In the genomic region with DNA sequence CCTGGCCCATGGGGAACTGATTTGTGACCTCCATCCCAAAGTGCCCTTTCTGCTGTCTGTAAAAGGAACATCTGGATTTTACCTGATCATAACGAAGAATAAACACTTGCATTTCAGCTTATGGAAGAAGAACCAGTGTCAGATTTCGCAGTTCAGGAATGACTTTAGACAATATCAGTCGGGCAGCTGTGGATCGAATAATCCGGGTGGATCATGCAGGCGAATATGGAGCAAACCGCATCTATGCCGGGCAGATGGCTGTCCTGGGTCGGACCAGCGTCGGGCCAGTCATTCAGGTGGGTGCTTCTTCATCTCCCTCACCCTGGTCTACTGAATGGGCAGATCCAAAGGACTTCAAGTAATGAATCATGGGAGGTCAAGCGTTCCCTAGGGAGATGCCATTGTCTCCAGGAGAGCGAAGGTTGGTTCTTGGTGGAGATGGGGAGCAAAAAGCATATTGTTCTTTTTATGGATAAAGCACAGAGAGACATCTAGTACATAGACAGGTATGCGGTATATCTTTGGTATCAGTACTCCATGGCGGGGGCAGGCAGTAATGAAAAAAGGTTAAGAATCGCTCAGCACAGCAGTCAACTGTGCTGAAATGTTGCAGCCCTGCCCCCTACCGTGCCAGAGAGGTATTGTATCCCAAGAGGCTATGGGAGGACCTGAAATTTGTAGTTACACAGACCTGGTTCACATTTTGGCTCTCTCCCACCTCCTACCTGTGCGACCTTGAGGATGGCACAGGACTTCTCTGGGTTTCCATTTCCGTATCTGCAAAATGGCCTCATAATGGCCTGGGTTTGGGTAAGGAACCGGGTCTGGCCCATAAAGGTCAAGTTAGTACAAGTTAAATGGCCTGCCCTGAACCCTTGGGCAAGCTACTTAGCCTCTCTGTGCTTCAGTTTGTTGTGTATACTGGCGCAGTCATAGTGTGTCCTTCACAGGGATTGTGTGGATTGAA, we compare ENCODE assay signal across 1 cellular context.
TF ChIP-seq lines count a peak whose summit lies in the region.

No MANE protein-coding gene starts in this region.

TF ChIP-seq in HepG2, 621 proteins besides CTCF, POLR2A, EP300 and RAD21 (continued from another document and continues in another):
- TF ChIP-seq, protein P1, sequence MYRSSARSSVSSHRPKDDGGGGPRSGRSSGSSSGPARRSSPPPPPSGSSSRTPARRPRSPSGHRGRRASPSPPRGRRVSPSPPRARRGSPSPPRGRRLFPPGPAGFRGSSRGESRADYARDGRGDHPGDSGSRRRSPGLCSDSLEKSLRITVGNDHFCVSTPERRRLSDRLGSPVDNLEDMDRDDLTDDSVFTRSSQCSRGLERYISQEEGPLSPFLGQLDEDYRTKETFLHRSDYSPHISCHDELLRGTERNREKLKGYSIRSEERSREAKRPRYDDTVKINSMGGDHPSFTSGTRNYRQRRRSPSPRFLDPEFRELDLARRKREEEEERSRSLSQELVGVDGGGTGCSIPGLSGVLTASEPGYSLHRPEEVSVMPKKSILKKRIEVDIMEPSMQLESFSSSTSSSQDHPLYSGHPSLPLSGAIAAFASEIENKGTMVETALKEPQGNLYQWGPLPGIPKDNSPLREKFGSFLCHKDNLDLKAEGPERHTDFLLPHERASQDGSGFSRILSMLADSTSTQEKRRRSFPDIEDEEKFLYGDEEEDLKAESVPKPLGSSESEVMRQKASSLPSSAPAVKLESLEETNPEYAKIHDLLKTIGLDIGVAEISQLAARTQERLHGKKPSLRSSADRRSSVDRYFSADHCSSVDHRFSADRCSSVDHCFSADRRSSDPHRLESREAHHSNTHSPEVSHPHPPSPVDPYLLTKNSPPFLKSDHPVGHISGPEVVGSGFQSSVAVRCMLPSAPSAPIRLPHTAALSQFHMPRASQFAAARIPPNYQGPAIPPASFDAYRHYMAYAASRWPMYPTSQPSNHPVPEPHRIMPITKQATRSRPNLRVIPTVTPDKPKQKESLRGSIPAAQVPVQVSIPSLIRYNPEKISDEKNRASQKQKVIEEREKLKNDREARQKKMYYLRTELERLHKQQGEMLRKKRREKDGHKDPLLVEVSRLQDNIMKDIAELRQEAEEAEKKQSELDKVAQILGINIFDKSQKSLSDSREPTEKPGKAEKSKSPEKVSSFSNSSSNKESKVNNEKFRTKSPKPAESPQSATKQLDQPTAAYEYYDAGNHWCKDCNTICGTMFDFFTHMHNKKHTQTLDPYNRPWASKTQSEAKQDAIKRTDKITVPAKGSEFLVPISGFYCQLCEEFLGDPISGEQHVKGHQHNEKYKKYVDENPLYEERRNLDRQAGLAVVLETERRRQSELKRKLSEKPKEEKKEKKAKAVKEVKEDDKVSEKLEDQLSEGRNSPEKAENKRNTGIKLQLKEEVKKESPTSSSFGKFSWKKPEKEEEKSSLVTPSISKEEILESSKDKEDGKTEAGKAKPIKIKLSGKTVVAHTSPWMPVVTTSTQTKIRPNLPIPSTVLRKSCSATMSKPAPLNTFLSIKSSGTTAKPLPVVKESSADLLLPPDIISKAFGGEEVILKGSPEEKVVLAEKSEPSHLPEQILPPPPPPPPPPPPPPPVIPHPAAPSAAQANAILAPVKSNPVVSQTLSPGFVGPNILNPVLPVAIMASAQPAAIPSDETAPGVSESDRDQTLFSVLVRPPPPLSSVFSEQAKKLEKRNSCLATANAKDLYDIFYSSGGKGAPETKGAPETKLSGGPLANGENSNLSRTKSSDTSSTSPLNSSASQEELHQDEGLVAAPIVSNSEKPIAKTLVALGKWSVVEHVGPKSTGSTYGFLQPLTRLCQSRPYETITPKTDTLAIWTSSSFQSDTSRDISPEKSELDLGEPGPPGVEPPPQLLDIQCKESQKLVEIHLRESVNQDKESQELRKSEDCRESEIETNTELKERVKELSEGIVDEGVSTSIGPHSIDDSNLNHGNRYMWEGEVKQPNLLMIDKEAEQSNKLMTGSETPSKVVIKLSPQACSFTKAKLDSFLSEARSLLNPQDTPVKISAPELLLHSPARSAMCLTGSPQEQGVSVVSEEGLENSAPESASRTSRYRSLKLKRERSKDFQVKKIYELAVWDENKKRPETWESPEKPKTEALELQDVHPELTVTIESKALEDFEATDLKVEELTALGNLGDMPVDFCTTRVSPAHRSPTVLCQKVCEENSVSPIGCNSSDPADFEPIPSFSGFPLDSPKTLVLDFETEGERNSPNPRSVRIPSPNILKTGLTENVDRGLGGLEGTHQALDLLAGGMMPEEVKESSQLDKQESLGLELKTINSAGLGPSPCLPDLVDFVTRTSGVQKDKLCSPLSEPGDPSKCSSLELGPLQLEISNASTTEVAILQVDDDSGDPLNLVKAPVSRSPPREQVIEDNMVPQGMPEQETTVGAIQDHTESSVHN (CRISPR knock-in tag; IDR thresholded peaks at IDR 0.05), result 0 out of 2 replicates have a peak, but pooled peaks have one; percentile 36
- TF ChIP-seq CC2D1A (CRISPR knock-in tag; IDR thresholded peaks at IDR 0.05), result no peak
- TF ChIP-seq, protein P2, sequence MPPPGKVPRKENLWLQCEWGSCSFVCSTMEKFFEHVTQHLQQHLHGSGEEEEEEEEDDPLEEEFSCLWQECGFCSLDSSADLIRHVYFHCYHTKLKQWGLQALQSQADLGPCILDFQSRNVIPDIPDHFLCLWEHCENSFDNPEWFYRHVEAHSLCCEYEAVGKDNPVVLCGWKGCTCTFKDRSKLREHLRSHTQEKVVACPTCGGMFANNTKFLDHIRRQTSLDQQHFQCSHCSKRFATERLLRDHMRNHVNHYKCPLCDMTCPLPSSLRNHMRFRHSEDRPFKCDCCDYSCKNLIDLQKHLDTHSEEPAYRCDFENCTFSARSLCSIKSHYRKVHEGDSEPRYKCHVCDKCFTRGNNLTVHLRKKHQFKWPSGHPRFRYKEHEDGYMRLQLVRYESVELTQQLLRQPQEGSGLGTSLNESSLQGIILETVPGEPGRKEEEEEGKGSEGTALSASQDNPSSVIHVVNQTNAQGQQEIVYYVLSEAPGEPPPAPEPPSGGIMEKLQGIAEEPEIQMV (CRISPR knock-in tag; IDR thresholded peaks at IDR 0.05; ENCODE audit: low read depth), result no peak
- no peak for TF ChIP-seq ZBTB7A (CRISPR knock-in tag; IDR thresholded peaks at IDR 0.05)
- TF ChIP-seq, protein P3, sequence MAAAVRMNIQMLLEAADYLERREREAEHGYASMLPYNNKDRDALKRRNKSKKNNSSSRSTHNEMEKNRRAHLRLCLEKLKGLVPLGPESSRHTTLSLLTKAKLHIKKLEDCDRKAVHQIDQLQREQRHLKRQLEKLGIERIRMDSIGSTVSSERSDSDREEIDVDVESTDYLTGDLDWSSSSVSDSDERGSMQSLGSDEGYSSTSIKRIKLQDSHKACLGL (CRISPR knock-in tag; IDR thresholded peaks at IDR 0.05), result no peak
- TF ChIP-seq HOXA5 (CRISPR knock-in tag; IDR thresholded peaks at IDR 0.05), result peak; percentile 35; the same call in 1 of the 2 replicates
- TF ChIP-seq KAT2B (IDR thresholded peaks at IDR 0.05; ENCODE audit: borderline replicate concordance, low read depth, low read length), result no peak
- TF ChIP-seq REPIN1 (CRISPR knock-in tag; IDR thresholded peaks at IDR 0.05; ENCODE audit: borderline replicate concordance, low read depth), result peak; percentile 61
- TF ChIP-seq ZNF124 (CRISPR knock-in tag; IDR thresholded peaks at IDR 0.05), result peak; percentile 77; the same call in 1 of the 2 replicates
- no peak for TF ChIP-seq ZNF597 (CRISPR knock-in tag; IDR thresholded peaks at IDR 0.05)
- peak; percentile 68 for TF ChIP-seq KDM2A (CRISPR knock-in tag; IDR thresholded peaks at IDR 0.05; ENCODE audit: borderline replicate concordance, low read depth)
- TF ChIP-seq ZFX (CRISPR knock-in tag; IDR thresholded peaks at IDR 0.05; ENCODE audit: low read depth), result peak; percentile 23; the same call in 1 of the 2 replicates
- no peak for TF ChIP-seq ZNF569 (CRISPR knock-in tag; IDR thresholded peaks at IDR 0.05; ENCODE audit: borderline replicate concordance)
- no peak for TF ChIP-seq BHLHE40 (IDR thresholded peaks at IDR 0.05; ENCODE audit: low read length)
- no peak for TF ChIP-seq RNF219 (CRISPR knock-in tag; IDR thresholded peaks at IDR 0.05)
- TF ChIP-seq CEBPG (CRISPR knock-in tag; IDR thresholded peaks at IDR 0.05), result peak; percentile 47; the same call in 1 of the 2 replicates
- TF ChIP-seq TAF15 (IDR thresholded peaks at IDR 0.05; ENCODE audit: low read depth, low read length, poor library complexity, severe bottlenecking), result no peak
- no peak for TF ChIP-seq CENPT (CRISPR knock-in tag; IDR thresholded peaks at IDR 0.05; ENCODE audit: low read depth)
- peak; percentile 50 for TF ChIP-seq ETV5 (CRISPR knock-in tag; IDR thresholded peaks at IDR 0.05; ENCODE audit: borderline replicate concordance)
- no peak for TF ChIP-seq ZFP91 (CRISPR knock-in tag; IDR thresholded peaks at IDR 0.05; ENCODE audit: borderline replicate concordance)
- no peak for TF ChIP-seq ZNF766 (CRISPR knock-in tag; IDR thresholded peaks at IDR 0.05; ENCODE audit: borderline replicate concordance)
- no peak for TF ChIP-seq CHCHD3 (CRISPR knock-in tag; IDR thresholded peaks at IDR 0.05)
- peak; percentile 41; the same call in 1 of the 2 replicates for TF ChIP-seq RXRB (CRISPR knock-in tag; IDR thresholded peaks at IDR 0.05; ENCODE audit: borderline replicate concordance)
- 0 out of 2 replicates have a peak, but pooled peaks have one; percentile 69 for TF ChIP-seq ZFP90 (CRISPR knock-in tag; IDR thresholded peaks at IDR 0.05; ENCODE audit: borderline replicate concordance)
- TF ChIP-seq, protein P4, sequence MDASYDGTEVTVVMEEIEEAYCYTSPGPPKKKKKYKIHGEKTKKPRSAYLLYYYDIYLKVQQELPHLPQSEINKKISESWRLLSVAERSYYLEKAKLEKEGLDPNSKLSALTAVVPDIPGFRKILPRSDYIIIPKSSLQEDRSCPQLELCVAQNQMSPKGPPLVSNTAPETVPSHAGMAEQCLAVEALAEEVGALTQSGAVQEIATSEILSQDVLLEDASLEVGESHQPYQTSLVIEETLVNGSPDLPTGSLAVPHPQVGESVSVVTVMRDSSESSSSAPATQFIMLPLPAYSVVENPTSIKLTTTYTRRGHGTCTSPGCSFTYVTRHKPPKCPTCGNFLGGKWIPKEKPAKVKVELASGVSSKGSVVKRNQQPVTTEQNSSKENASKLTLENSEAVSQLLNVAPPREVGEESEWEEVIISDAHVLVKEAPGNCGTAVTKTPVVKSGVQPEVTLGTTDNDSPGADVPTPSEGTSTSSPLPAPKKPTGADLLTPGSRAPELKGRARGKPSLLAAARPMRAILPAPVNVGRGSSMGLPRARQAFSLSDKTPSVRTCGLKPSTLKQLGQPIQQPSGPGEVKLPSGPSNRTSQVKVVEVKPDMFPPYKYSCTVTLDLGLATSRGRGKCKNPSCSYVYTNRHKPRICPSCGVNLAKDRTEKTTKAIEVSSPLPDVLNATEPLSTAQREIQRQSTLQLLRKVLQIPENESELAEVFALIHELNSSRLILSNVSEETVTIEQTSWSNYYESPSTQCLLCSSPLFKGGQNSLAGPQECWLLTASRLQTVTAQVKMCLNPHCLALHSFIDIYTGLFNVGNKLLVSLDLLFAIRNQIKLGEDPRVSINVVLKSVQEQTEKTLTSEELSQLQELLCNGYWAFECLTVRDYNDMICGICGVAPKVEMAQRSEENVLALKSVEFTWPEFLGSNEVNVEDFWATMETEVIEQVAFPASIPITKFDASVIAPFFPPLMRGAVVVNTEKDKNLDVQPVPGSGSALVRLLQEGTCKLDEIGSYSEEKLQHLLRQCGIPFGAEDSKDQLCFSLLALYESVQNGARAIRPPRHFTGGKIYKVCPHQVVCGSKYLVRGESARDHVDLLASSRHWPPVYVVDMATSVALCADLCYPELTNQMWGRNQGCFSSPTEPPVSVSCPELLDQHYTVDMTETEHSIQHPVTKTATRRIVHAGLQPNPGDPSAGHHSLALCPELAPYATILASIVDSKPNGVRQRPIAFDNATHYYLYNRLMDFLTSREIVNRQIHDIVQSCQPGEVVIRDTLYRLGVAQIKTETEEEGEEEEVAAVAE (CRISPR knock-in tag; IDR thresholded peaks at IDR 0.05; ENCODE audit: borderline replicate concordance), result 0 out of 2 replicates have a peak, but pooled peaks have one; percentile 45
- 0 out of 2 replicates have a peak, but pooled peaks have one; percentile 29 for TF ChIP-seq SRF (IDR thresholded peaks at IDR 0.05; ENCODE audit: low read depth, low read length)
- TF ChIP-seq ZNF256 (CRISPR knock-in tag; conservative IDR thresholded peaks at IDR 0.05), result 0 out of 2 replicates have a peak, but pooled peaks have one; percentile 48
- peak; percentile 45; the same call in 1 of the 2 replicates for TF ChIP-seq THAP11 (CRISPR knock-in tag; IDR thresholded peaks at IDR 0.05)
- TF ChIP-seq SMYD3 (CRISPR knock-in tag; IDR thresholded peaks at IDR 0.05), result no peak
- TF ChIP-seq ZNF703 (CRISPR knock-in tag; IDR thresholded peaks at IDR 0.05; ENCODE audit: borderline replicate concordance), result no peak
- TF ChIP-seq, protein P5, sequence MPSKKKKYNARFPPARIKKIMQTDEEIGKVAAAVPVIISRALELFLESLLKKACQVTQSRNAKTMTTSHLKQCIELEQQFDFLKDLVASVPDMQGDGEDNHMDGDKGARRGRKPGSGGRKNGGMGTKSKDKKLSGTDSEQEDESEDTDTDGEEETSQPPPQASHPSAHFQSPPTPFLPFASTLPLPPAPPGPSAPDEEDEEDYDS (CRISPR knock-in tag; IDR thresholded peaks at IDR 0.05), result 0 out of 2 replicates have a peak, but pooled peaks have one; percentile 35
- no peak for TF ChIP-seq ZNF260 (CRISPR knock-in tag; IDR thresholded peaks at IDR 0.05; ENCODE audit: borderline replicate concordance, low read depth)
